Comparison of ENCODE assay signal across 17 cellular contexts in the genomic region with DNA sequence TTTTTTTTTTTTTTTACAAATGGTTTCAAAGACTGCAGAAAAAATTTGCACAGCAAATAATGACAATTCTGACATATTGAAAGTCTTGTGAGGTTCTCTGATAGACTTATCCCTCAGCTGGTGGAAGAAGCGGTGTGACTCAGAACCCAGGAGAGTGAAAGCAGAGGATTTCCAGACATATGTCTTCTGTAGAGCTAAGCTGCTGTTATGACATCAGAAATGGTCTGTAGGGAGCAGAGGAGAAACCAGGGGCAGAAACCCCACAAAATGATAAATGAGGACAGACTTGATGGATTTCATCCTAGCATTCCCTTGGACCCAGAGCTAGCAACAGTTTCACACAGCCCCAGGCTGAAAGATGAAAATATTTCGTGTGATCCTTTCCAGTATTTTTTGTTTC.
"Had no signal": no experiment of that assay in that cellular context is flagged by ENCODE, and none has a peak within 500 bp of the region (broad histone marks: within the 10 kb centered on the region; RNA-seq: fewer than 3 reads in every experiment).

No MANE protein-coding gene starts in this region.

- H3K27ac ChIP-seq: ascending aorta, cardiac muscle cell, right atrium auricular region, spleen, tibial nerve, vagina had no signal

- H3K4me3 ChIP-seq: ascending aorta, cardiac muscle cell, lung, right atrium auricular region, spleen, tibial nerve, vagina had no signal

- H3K9me3 ChIP-seq: ascending aorta, right atrium auricular region, spleen, tibial nerve, vagina had no signal

- H3K4me1 ChIP-seq: ascending aorta, right atrium auricular region, spleen, tibial nerve, vagina had no signal

- H3K36me3 ChIP-seq: ascending aorta, cardiac muscle cell, right atrium auricular region, spleen, tibial nerve, vagina had no signal

- DNase-seq: activated CD4-positive, alpha-beta T cell treated with anti-CD3 and anti-CD28 coated beads, Interleukin-2, amount 50 U/mL, for 4 hours; activated CD4-positive, CD25-positive, alpha-beta regulatory T cell treated with anti-CD3 and anti-CD28 coated beads, Interleukin-2, amount 50 U/mL, for 72 hours; activated effector memory CD4-positive, alpha-beta T cell treated with Interleukin-2 at 50 U/mL for 16 hours; activated T-cell treated with anti-CD3 and anti-CD28 coated beads, Interleukin-2, amount 50 U/mL, for 1 hour; immature natural killer cell; left colon; naive thymus-derived CD8-positive, alpha-beta T cell; spleen; stimulated activated CD4-positive, alpha-beta T cell treated with anti-CD3 and anti-CD28 coated beads, Interleukin-1b, Interleukin-23, amount 100 ng/mL, for 48 hours had no signal

- H3K27me3 ChIP-seq: ascending aorta, cardiac muscle cell, right atrium auricular region, spleen, tibial nerve, vagina had no signal

- ATAC-seq: activated naive CD4-positive, alpha-beta T cell treated with anti-CD3 and anti-CD28 coated beads, Interleukin-2, amount 50 U/mL, for 72 hours; left colon; naive thymus-derived CD8-positive, alpha-beta T cell; stimulated activated memory B cell treated with anti-CD40 and anti-IgM and Interleukin-4, amounts not matched to agents 10 μg/mL and 1 μg/mL and 100 μg/mL, for 72 hours had no signal
